ENCODE assay signal across 8 cellular contexts in genomic region chr3:56802411-56802745, GRCh38. TPM values are rescaled to one million over a fixed set of nuclear protein-coding genes. Genes with fewer than 3 reads are reported as not detected.
DNase-seq lines count a peak whose midpoint lies in the region; ATAC-seq and TF ChIP-seq lines count a peak whose summit lies in the region.

No MANE protein-coding gene starts in this region.

- H3K27ac ChIP-seq in OCI-LY3 (ENCODE audit: low read length) (no peak overlapping the region), osteoblast (ENCODE audit: low read depth, low read length) (no peak overlapping the region)

- H3K4me3 Mint-ChIP-seq in Caco-2 (ENCODE audit: unreplicated experiment), result peak overlapping the region; percentile 79
- H3K4me3 Mint-ChIP-seq in effector memory CD8-positive, alpha-beta T cell, result peak overlapping the region; percentile 85 to 93

- peak overlapping the region; percentile 45 for H3K27ac Mint-ChIP-seq in Caco-2 (ENCODE audit: unreplicated experiment)
- peak overlapping the region; percentile 82 to 92 for H3K27ac Mint-ChIP-seq in effector memory CD8-positive, alpha-beta T cell

- H3K27me3 ChIP-seq in Caco-2 (replicated peaks; ENCODE audit: control insufficient read depth, insufficient read depth, low read length) (no peaks in the 10 kb centered on the region), OCI-LY3 (ENCODE audit: low read depth, low read length) (peaks cover 4% of the 10 kb centered on the region; the same call in 1 of the 2 replicates), osteoblast (ENCODE audit: insufficient read depth, low read length) (no peaks in the 10 kb centered on the region)

- intact Hi-C loops in Caco-2 (cut with micrococcal nuclease; ENCODE audit: unreplicated experiment), result loop anchor here (1.0 kb wide), 1 partner anchor 187 kb away; no protein-coding TSS in a partner anchor

- ATAC-seq in effector memory CD8-positive, alpha-beta T cell (replicated peaks), result no peak
- ATAC-seq in GM18519 (IDR thresholded peaks at IDR 0.05; ENCODE audit: low FRiP score, unreplicated experiment), result no peak

- H3K4me1 ChIP-seq in Caco-2, result peaks cover 14% of the 10 kb centered on the region
- H3K4me1 ChIP-seq in OCI-LY3 (ENCODE audit: low read length), result peaks cover 41% of the 10 kb centered on the region
- H3K4me1 ChIP-seq in osteoblast (ENCODE audit: insufficient read depth, low read length), result peaks cover 19% of the 10 kb centered on the region

- peaks cover 5% of the 10 kb centered on the region for H3K36me3 Mint-ChIP-seq in Caco-2 (ENCODE audit: insufficient read depth, unreplicated experiment)
- peaks cover 34% of the 10 kb centered on the region for H3K36me3 Mint-ChIP-seq in effector memory CD8-positive, alpha-beta T cell (ENCODE audit: insufficient read depth)

- H4K20me1 ChIP-seq in OCI-LY3 (ENCODE audit: insufficient read depth, low read length) (0 out of 2 replicates have a peak, but pooled peaks cover 6% of the 10 kb centered on the region), osteoblast (ENCODE audit: insufficient read depth, low read length) (peaks cover 3% of the 10 kb centered on the region)

- DNase-seq in Caco-2, result no peak
- DNase-seq in effector memory CD8-positive, alpha-beta T cell, result no peak
- no peak for DNase-seq in osteoblast (ENCODE audit: insufficient read length, low spot score, missing footprints)
- no peak for DNase-seq in NCI-H69 (lab: John Stamatoyannopoulos, UW)
- no peak for DNase-seq in NCI-H2171 treated with DMSO at 0.1 percent for 48 hours (lab: John Stamatoyannopoulos, UW)
- DNase-seq in kidney glomerular epithelial cell (lab: John Stamatoyannopoulos, UW), result no peak

- CTCF ChIA-PET in Caco-2 (lab: Charles Lee), result interaction anchor here (1.1 to 4.3 kb wide), 7 partner anchors 9 to 187 kb away, joined by 3 to 42 read pairs (median 11); partner anchors contain the start of gene TASOR

- H3K4me3 ChIP-seq in Caco-2 (ENCODE audit: low read depth, low read length), result peak overlapping the region; percentile 79
- H3K4me3 ChIP-seq in OCI-LY3 (ENCODE audit: low read length), result peak overlapping the region; percentile 85
- H3K4me3 ChIP-seq in osteoblast (ENCODE audit: insufficient read depth, low read length), result peak overlapping the region; percentile 86

- H3K79me2 ChIP-seq in OCI-LY3 (ENCODE audit: low read length) (peaks cover 3% of the 10 kb centered on the region; the same call in 1 of the 2 replicates), osteoblast (ENCODE audit: insufficient read depth, low read length) (peaks cover 11% of the 10 kb centered on the region)

- H3K4me2 ChIP-seq in OCI-LY3 (ENCODE audit: low read length), result peak overlapping the region; percentile 94
- peak overlapping the region; percentile 95 for H3K4me2 ChIP-seq in osteoblast (ENCODE audit: insufficient read depth, low read length)

- H3K9me3 ChIP-seq in Caco-2 (no peaks in the 10 kb centered on the region), OCI-LY3 (ENCODE audit: insufficient read depth, low read length) (no peaks in the 10 kb centered on the region), osteoblast (ENCODE audit: low read depth, low read length) (no peaks in the 10 kb centered on the region)

- POLR2A ChIA-PET in Caco-2 (lab: Charles Lee), result no interaction called here

- H3K9me3 Mint-ChIP-seq in Caco-2 (ENCODE audit: unreplicated experiment), result no peaks in the 10 kb centered on the region
- no peaks in the 10 kb centered on the region for H3K9me3 Mint-ChIP-seq in effector memory CD8-positive, alpha-beta T cell

- TF ChIP-seq CTCF in Caco-2 (IDR thresholded peaks at IDR 0.05; ENCODE audit: insufficient read depth in 1 of 2, low read depth in 1 of 2, low read length in 1 of 2, severe bottlenecking in 1 of 2, unreplicated experiment in 1 of 2), result no peak
- no peak for TF ChIP-seq CTCF in OCI-LY3 (IDR thresholded peaks at IDR 0.05; ENCODE audit: low read depth, low read length)
- no peak for TF ChIP-seq CTCF in osteoblast (IDR thresholded peaks at IDR 0.05; ENCODE audit: extremely low read depth, low read depth, low read length)

- H3K36me3 ChIP-seq in Caco-2 (ENCODE audit: control insufficient read depth, insufficient read depth, low read length) (no peaks in the 10 kb centered on the region), OCI-LY3 (replicated peaks; ENCODE audit: low read depth, low read length) (no peaks in the 10 kb centered on the region), osteoblast (ENCODE audit: insufficient read depth, low read length) (no peaks in the 10 kb centered on the region)

- H3K27me3 Mint-ChIP-seq in Caco-2 (ENCODE audit: insufficient read depth, unreplicated experiment), result no peaks in the 10 kb centered on the region
- no peaks in the 10 kb centered on the region for H3K27me3 Mint-ChIP-seq in effector memory CD8-positive, alpha-beta T cell

- no peaks in the 10 kb centered on the region for H3K4me1 Mint-ChIP-seq in Caco-2 (ENCODE audit: low read depth, unreplicated experiment)
- peaks cover 11 to 39% of the 10 kb centered on the region in 2 donors for H3K4me1 Mint-ChIP-seq in effector memory CD8-positive, alpha-beta T cell (ENCODE audit: low read depth in 2 of 2)

- H2AFZ ChIP-seq in OCI-LY3 (ENCODE audit: low read depth, low read length) (peak overlapping the region; percentile 88; the same call in 1 of the 2 replicates), osteoblast (ENCODE audit: low read length) (peak overlapping the region; percentile 93)

- BruUV-seq in Caco-2 (replicated peaks; lab: Mats Ljungman, UMichigan), result no TSS peak

- peak overlapping the region; percentile 66 for H3K9ac ChIP-seq in OCI-LY3 (ENCODE audit: low read length)

RNA-seq across cellular contexts. Expression of gene ARHGEF3, which starts 0.6 kb away (rescaled TPM):
- total RNA-seq in Caco-2 (2022) (10.2 and 14.8 TPM in 2 replicates), osteoblast (21.7 and 22.7 TPM in 2 replicates)
